Comparison of ENCODE assay signal across 22 cellular contexts in the genomic region with DNA sequence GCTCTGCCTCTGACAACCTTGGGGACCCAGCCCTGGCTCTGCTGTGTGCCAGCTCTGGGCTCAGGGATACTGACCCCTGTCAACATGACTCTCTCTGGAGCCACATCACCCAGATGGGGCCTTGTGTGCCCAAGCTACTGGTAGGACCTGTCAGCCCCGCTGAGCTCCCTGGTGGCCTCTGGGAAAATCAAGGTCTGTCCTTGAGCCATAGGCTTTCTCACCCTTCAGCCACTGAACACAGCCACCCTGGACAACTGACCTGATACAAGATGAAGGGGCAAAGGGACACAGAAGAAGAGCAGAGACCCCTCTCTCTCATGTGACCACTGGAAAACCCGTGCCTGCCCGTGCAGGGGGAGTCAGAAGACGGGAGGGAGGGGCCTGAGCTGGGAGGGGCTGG. TPM values are rescaled to one million over a fixed set of nuclear protein-coding genes. Genes with fewer than 3 reads are reported as not detected.
"Had no signal": no experiment of that assay in that cellular context is flagged by ENCODE, and none has a peak within 500 bp of the region (broad histone marks: within the 10 kb centered on the region; RNA-seq: fewer than 3 reads in every experiment).

No MANE protein-coding gene starts in this region.

- H3K4me1 Mint-ChIP-seq: nephron progenitor cell had no signal

- H3K4me1 ChIP-seq: gastrocnemius medialis, heart right ventricle, left lung, lower lobe of right lung, thyroid gland, upper lobe of left lung, uterus had no signal

- H3K4me3 ChIP-seq: dorsolateral prefrontal cortex, gastrocnemius medialis, heart right ventricle, left lung, lower lobe of right lung, thyroid gland, upper lobe of left lung, uterus had no signal

- H3K27ac Mint-ChIP-seq: naive thymus-derived CD4-positive, alpha-beta T cell; nephron progenitor cell had no signal

- H3K9me3 Mint-ChIP-seq: naive thymus-derived CD4-positive, alpha-beta T cell; nephron progenitor cell had no signal

- DNase-seq: cortex of kidney; effector CD8-positive, alpha-beta T cell; gastrocnemius medialis; heart right ventricle; hypothalamus; lower lobe of right lung; naive thymus-derived CD4-positive, alpha-beta T cell; nephron progenitor cell; small intestine; stimulated activated CD4-positive, alpha-beta T cell treated with anti-CD3 and anti-CD28 coated beads, Interleukin-2, amount 100 ng/mL, for 48 hours; stimulated activated naive CD4-positive, alpha-beta T cell treated with Interleukin-2 at 50 U/mL for 16 hours; thyroid gland; uterus had no signal

- H3K27ac ChIP-seq: dorsolateral prefrontal cortex, gastrocnemius medialis, heart right ventricle, left lung, lower lobe of right lung, thyroid gland, upper lobe of left lung, uterus had no signal

- ATAC-seq: esophagus mucosa; gastrocnemius medialis; heart right ventricle; left lung; lower lobe of right lung; naive thymus-derived CD4-positive, alpha-beta T cell had no signal

- H3K36me3 Mint-ChIP-seq: naive thymus-derived CD4-positive, alpha-beta T cell had no signal

- H3K27me3 ChIP-seq: dorsolateral prefrontal cortex, gastrocnemius medialis, left lung, thyroid gland, upper lobe of left lung, uterus had no signal

- H3K9me3 ChIP-seq: gastrocnemius medialis, heart right ventricle, left lung, lower lobe of right lung, thyroid gland, upper lobe of left lung, uterus had no signal

- H3K36me3 ChIP-seq: gastrocnemius medialis, heart right ventricle, left lung, lower lobe of right lung, thyroid gland, upper lobe of left lung, uterus had no signal

- H3K4me3 Mint-ChIP-seq: naive thymus-derived CD4-positive, alpha-beta T cell; nephron progenitor cell had no signal

RNA-seq across cellular contexts. Expression of a gene that starts 7.8 kb away (rescaled TPM):
- polyA plus RNA-seq: naive thymus-derived CD4-positive, alpha-beta T cell had no signal

RNA-seq across cellular contexts. Expression of a gene that starts 59.6 kb away (rescaled TPM):
- total RNA-seq: esophagus mucosa; fibroblast of villous mesenchyme; left lung; lower lobe of right lung; mesenteric fat pad; mononuclear cell; naive thymus-derived CD4-positive, alpha-beta T cell; omental fat pad; pulmonary artery endothelial cell; upper lobe of left lung had no signal
- polyA plus RNA-seq: naive thymus-derived CD4-positive, alpha-beta T cell had no signal
